ENCODE assay signal across 25 cellular contexts in genomic region chr10:75950307-75950706, GRCh38.
"Had no signal": no experiment of that assay in that cellular context is flagged by ENCODE, and none has a peak within 500 bp of the region (broad histone marks: within the 10 kb centered on the region; RNA-seq: fewer than 3 reads in every experiment).

No MANE protein-coding gene starts in this region.

- H3K27ac ChIP-seq: hepatocyte, left ventricle myocardium inferior, pancreas, prostate gland, sigmoid colon, spleen, tibial nerve, uterus had no signal

- ATAC-seq: mucosa of descending colon; naive thymus-derived CD4-positive, alpha-beta T cell; natural killer cell treated with Interleukin-12 subunit alpha and Interleukin-12 subunit beta and Interleukin-15 and Interleukin-18, amount 100 ng/mL, for 72 hours; pancreas; right cardiac atrium; stimulated activated memory B cell treated with anti-CD40 and anti-IgM and Interleukin-4, amounts not matched to agents 10 μg/mL and 1 μg/mL and 100 μg/mL, for 72 hours; stimulated activated naive CD8-positive, alpha-beta T cell treated with anti-CD3 and anti-CD28 coated beads, Interleukin-15, amount 100 ng/mL, for 72 hours had no signal

- H3K9me3 ChIP-seq: pancreas, prostate gland, sigmoid colon, uterus had no signal

- H3K27me3 ChIP-seq: hepatocyte, pancreas, sigmoid colon, spleen, tibial nerve, uterus had no signal

- FAIRE-seq: pancreas, small intestine had no signal

- H3K36me3 ChIP-seq: left ventricle myocardium inferior, pancreas, prostate gland, sigmoid colon, spleen, tibial nerve, uterus had no signal

- H3K36me3 Mint-ChIP-seq: naive thymus-derived CD4-positive, alpha-beta T cell; stimulated activated memory B cell treated with anti-CD40 and anti-IgM and Interleukin-4, amounts not matched to agents 10 μg/mL and 1 μg/mL and 100 μg/mL, for 72 hours had no signal

- H3K4me1 ChIP-seq: pancreas, prostate gland, sigmoid colon, tibial nerve, uterus had no signal

- H2AFZ ChIP-seq: hepatocyte had no signal

- H3K27ac Mint-ChIP-seq: naive thymus-derived CD4-positive, alpha-beta T cell; natural killer cell treated with Interleukin-12 subunit alpha and Interleukin-12 subunit beta and Interleukin-15 and Interleukin-18, amount 100 ng/mL, for 72 hours; stimulated activated memory B cell treated with anti-CD40 and anti-IgM and Interleukin-4, amounts not matched to agents 10 μg/mL and 1 μg/mL and 100 μg/mL, for 72 hours; type B pancreatic cell had no signal

- H3K27me3 Mint-ChIP-seq: stimulated activated memory B cell treated with anti-CD40 and anti-IgM and Interleukin-4, amounts not matched to agents 10 μg/mL and 1 μg/mL and 100 μg/mL, for 72 hours had no signal

- H3K4me3 Mint-ChIP-seq: natural killer cell treated with Interleukin-12 subunit alpha and Interleukin-12 subunit beta and Interleukin-15 and Interleukin-18, amount 100 ng/mL, for 72 hours; stimulated activated memory B cell treated with anti-CD40 and anti-IgM and Interleukin-4, amounts not matched to agents 10 μg/mL and 1 μg/mL and 100 μg/mL, for 72 hours; stimulated activated naive CD8-positive, alpha-beta T cell treated with anti-CD3 and anti-CD28 coated beads, Interleukin-15, amount 100 ng/mL, for 72 hours; type B pancreatic cell had no signal

- H3K79me2 ChIP-seq: hepatocyte had no signal

- H3K4me1 Mint-ChIP-seq: naive thymus-derived CD4-positive, alpha-beta T cell; stimulated activated memory B cell treated with anti-CD40 and anti-IgM and Interleukin-4, amounts not matched to agents 10 μg/mL and 1 μg/mL and 100 μg/mL, for 72 hours; stimulated activated naive CD8-positive, alpha-beta T cell treated with anti-CD3 and anti-CD28 coated beads, Interleukin-15, amount 100 ng/mL, for 72 hours had no signal

- DNase-seq: islet precursor cell; left ventricle myocardium inferior; midbrain; mucosa of descending colon; naive thymus-derived CD4-positive, alpha-beta T cell; nucleus accumbens; pancreas; posterior cingulate gyrus; retina; right cardiac atrium; sigmoid colon; small intestine; spleen; stimulated activated CD4-positive, alpha-beta T cell treated with anti-CD3 and anti-CD28 coated beads, Interleukin-4, amount 100 ng/mL, for 24 hours; stimulated activated naive CD4-positive, alpha-beta T cell treated with Interleukin-2 at 50 U/mL for 16 hours; stimulated activated naive CD8-positive, alpha-beta T cell treated with anti-CD3 and anti-CD28 coated beads, Interleukin-15, amount 100 ng/mL, for 72 hours; substantia nigra; uterus had no signal

- H3K4me3 ChIP-seq: hepatocyte, left ventricle myocardium inferior, lung, mucosa of descending colon, pancreas, prostate gland, sigmoid colon, spleen, tibial nerve, uterus had no signal

- H3K4me2 ChIP-seq: hepatocyte had no signal
